Comparison of ENCODE assay signal across 29 cellular contexts in genomic region chr10:114665406-114665805, GRCh38. TPM values are rescaled to one million over a fixed set of nuclear protein-coding genes. Genes with fewer than 3 reads are reported as not detected.
DNase-seq lines count a peak whose midpoint lies in the region; ATAC-seq, FAIRE-seq and TF ChIP-seq lines count a peak whose summit lies in the region.
"Had no signal": no experiment of that assay in that cellular context is flagged by ENCODE, and none has a peak within 500 bp of the region (broad histone marks: within the 10 kb centered on the region; RNA-seq: fewer than 3 reads in every experiment).

No MANE protein-coding gene starts in this region.

- DNase-seq in NCI-H2227 treated with DMSO at 0.1 percent for 48 hours (lab: John Stamatoyannopoulos, UW) (peak; percentile 9), NCI-H2227 (lab: John Stamatoyannopoulos, UW; ENCODE audit: unreplicated experiment) (no peak), G401 (ENCODE audit: low spot score) (peak; percentile 52), dermis blood vessel endothelial cell (peak; percentile 55), pancreas (no peak), testis (no peak)
- DNase-seq: activated CD4-positive, alpha-beta memory T cell treated with anti-CD3 and anti-CD28 coated beads, Interleukin-2, amount 10 ng/mL, durations not matched to agents 7 days and 5 days; activated CD4-positive, alpha-beta T cell treated with anti-CD3 and anti-CD28 coated beads for 1 hour; cortex of kidney; foreskin fibroblast; hypothalamus; immature natural killer cell; lower lobe of right lung; naive thymus-derived CD8-positive, alpha-beta T cell; NCI-H146; NCI-H2107; NCI-H526; RPMI8226; stimulated activated CD4-positive, alpha-beta T cell treated with anti-CD3 and anti-CD28 coated beads, Interleukin-2, amount 100 ng/mL, for 24 hours; T-helper 2 cell had no signal

- no peaks in the 10 kb centered on the region for H3K9me3 ChIP-seq in pancreas
- H3K9me3 ChIP-seq in testis = no peaks in the 10 kb centered on the region
- H3K9me3 ChIP-seq: lower lobe of right lung had no signal

- intact Hi-C loops in pancreas (cut with DNase I) = no loop called here
- intact Hi-C loops in testis (cut with DNase I; ENCODE audit: low total_unique reads) = no loop called here

- H3K27me3 ChIP-seq in pancreas = no peaks in the 10 kb centered on the region
- no peaks in the 10 kb centered on the region for H3K27me3 ChIP-seq in testis

- in situ Hi-C loops in G401 (cut with HindIII; ENCODE audit: low sequenced_read_pairs) = no loop called here

- TF ChIP-seq POLR2A in testis (IDR thresholded peaks at IDR 0.05) = no peak

- ATAC-seq in pancreas (peak in 3 of 4 donors; percentile 5 to 8 (median 8)), GM18519 (IDR thresholded peaks at IDR 0.05; ENCODE audit: low FRiP score, unreplicated experiment) (no peak), HG02938 (IDR thresholded peaks at IDR 0.05; ENCODE audit: unreplicated experiment) (no peak)
- ATAC-seq: esophagus mucosa; HCT116; naive thymus-derived CD8-positive, alpha-beta T cell had no signal

- H3K4me3 ChIP-seq in pancreas (no peak overlapping the region), testis (no peak overlapping the region)
- H3K4me3 ChIP-seq: lower lobe of right lung, smooth muscle cell had no signal

- 51 to 71% methylated on average over 2 of the region's 2 CpGs for WGBS in pancreas, 2 donors
- 49 to 66% methylated on average over 2 of the region's 2 CpGs for WGBS in testis, 2 donors

- H3K4me1 ChIP-seq in pancreas (peaks cover 0 to 20% (median 15%) of the 10 kb centered on the region in 3 donors), testis (no peaks in the 10 kb centered on the region)

- TF ChIP-seq CTCF in pancreas (IDR thresholded peaks at IDR 0.05) = no peak
- no peak for TF ChIP-seq CTCF in testis (IDR thresholded peaks at IDR 0.05)

- FAIRE-seq in pancreas (lab: Jason Lieb, UNC) = no peak
- FAIRE-seq: D721Med, GM12892 had no signal

- H3K27ac ChIP-seq in pancreas = peak overlapping the region in 2 of 4 donors; percentile 48 to 71
- H3K27ac ChIP-seq in testis = no peak overlapping the region
- H3K27ac ChIP-seq: 22Rv1, KMS-11, lower lobe of right lung had no signal

- H3K36me3 ChIP-seq in pancreas (no peaks in the 10 kb centered on the region), testis (ENCODE audit: low read depth, missing control alignments) (no peaks in the 10 kb centered on the region)
- H3K36me3 ChIP-seq: lower lobe of right lung had no signal

RNA-seq across cellular contexts. Expression of gene ABLIM1, which starts 7.3 kb away (rescaled TPM):
- 1.5 and 2.1 TPM in 2 replicates for total RNA-seq in G401 (2014; rRNA removed; shearing (Covaris generic))
- 141 and 159 TPM in 2 replicates for total RNA-seq in dermis blood vessel endothelial cell
- 10 to 100 TPM; 28.1 to 44.5 (median 37.1) TPM for total RNA-seq in pancreas
- 10 to 100 TPM; 13.3 to 30.8 TPM for polyA plus RNA-seq in pancreas
- 100 to 1,000 TPM; 128 to 137 TPM for total RNA-seq in testis
- 90.0 TPM for polyA plus RNA-seq in testis (ENCODE audit: insufficient read depth, low read depth, low replicate concordance)

Comparison
In these comparisons a context has a peak if more than half of its experiments do, and no peak if none do; other contexts are left out.
1. DNase-seq: peak in NCI-H2227 treated with DMSO at 0.1 percent for 48 hours (single experiment), G401 (single experiment) and dermis blood vessel endothelial cell (single experiment); none in NCI-H2227 (single experiment), pancreas (0 of 6) and testis (single experiment).
2. ATAC-seq: peak in pancreas (3 of 4); none in GM18519 (single experiment) and HG02938 (single experiment).